8 cellular contexts compared by ENCODE assay signal in the genomic region with DNA sequence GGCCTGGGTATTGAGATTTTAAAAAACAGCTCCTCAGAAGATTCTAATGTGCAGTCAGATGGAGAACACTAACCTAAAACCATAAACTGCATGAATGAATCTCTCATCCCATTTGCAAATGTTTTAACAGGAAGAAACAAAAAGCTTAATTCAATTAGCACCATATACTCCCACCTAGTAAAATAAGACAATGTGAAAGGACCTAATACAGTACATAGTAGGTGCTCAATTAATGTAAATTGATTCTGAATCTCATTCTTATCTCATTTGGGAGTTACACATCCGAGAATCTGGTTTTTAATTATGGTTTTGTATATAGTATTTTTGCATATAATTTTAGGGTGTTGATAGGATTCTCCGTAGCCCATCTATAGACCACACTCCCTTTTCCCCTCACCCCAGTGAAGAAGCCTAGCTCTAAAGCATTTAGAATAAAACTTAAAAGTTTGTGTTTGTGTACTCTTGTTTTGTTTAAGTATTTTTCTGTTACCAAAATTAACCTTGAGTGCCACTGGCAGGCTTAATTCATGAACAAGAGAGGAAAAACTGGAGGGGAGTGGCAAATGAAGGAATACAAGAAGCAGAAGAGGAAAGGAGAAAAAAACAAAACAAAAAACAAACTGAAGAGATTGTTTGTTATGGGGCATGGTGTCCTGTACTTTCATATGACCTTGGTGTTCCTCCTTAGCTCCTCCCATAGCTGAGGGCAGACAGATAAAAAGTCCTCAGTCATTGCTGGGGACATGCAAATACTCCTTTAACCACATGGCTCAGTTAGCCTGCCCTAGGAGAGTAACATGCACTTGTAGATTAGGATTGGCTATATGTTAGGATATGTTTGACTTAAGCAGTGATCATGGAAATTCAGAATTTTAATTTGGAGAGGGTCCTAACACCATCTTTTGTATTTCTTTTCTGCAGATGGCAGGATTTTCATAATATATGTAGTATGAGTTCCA. TPM values are rescaled to one million over a fixed set of nuclear protein-coding genes. Genes with fewer than 3 reads are reported as not detected.
DNase-seq lines count a peak whose midpoint lies in the region; ATAC-seq and TF ChIP-seq lines count a peak whose summit lies in the region.

No MANE protein-coding gene starts in this region.

- H3K4me2 ChIP-seq in SU-DHL-6 (ENCODE audit: low read depth, low read length, poor library complexity, severe bottlenecking), result peak overlapping the region; percentile 79

- intact Hi-C loops in prostate gland (cut with DNase I), result loop anchor here (2.0 to 10.0 kb wide), 2 partner anchors 45 to 47 kb away; partner anchors contain the start of genes DELE1 and GNPDA1

- H3K4me3 ChIP-seq in SU-DHL-6 (ENCODE audit: insufficient read depth, low read length, poor library complexity, severe bottlenecking) (peak overlapping the region; percentile 60), fibroblast of mammary gland (ENCODE audit: control insufficient read depth, low read depth, low read length) (peak overlapping the region; percentile 94), prostate gland (peak overlapping the region; percentile 67 to 83)

- no peaks in the 10 kb centered on the region for H4K20me1 ChIP-seq in SU-DHL-6 (ENCODE audit: low read depth, low read length)

- no peak for TF ChIP-seq CTCF in SU-DHL-6 (IDR thresholded peaks at IDR 0.05; ENCODE audit: insufficient read depth, low read length, poor library complexity, severe bottlenecking)
- TF ChIP-seq CTCF in fibroblast of mammary gland (conservative IDR thresholded peaks at IDR 0.05; ENCODE audit: control insufficient read depth, insufficient read depth, low read depth, low read length), result no peak
- no peak for TF ChIP-seq CTCF in prostate gland (IDR thresholded peaks at IDR 0.05)

- 72% methylated on average over 2 of the region's 2 CpGs for WGBS in prostate gland

- H3K27ac ChIP-seq in SU-DHL-6 (ENCODE audit: low read depth, low read length), result peak overlapping the region; percentile 82
- peak overlapping the region; percentile 96 for H3K27ac ChIP-seq in prostate gland

- H3K9me2 ChIP-seq in SU-DHL-6 (replicated peaks; ENCODE audit: insufficient read depth, low read length), result no peaks in the 10 kb centered on the region

- no peaks in the 10 kb centered on the region for H3K27me3 ChIP-seq in SU-DHL-6 (ENCODE audit: low read length)
- no peaks in the 10 kb centered on the region for H3K27me3 ChIP-seq in prostate gland (replicated peaks; ENCODE audit: insufficient read depth)

- ATAC-seq in GM19452 (IDR thresholded peaks at IDR 0.05; ENCODE audit: unreplicated experiment) (peak; percentile 52), HG03442 (IDR thresholded peaks at IDR 0.05; ENCODE audit: unreplicated experiment) (peak; percentile 57)

- peaks cover 22% of the 10 kb centered on the region; the same call in 1 of the 2 replicates for H3F3A ChIP-seq in SU-DHL-6 (ENCODE audit: insufficient read depth)

- no peaks in the 10 kb centered on the region for H3K9me3 ChIP-seq in SU-DHL-6 (ENCODE audit: insufficient read depth, low read length)
- no peaks in the 10 kb centered on the region for H3K9me3 ChIP-seq in prostate gland

- peaks cover 5% of the 10 kb centered on the region; the same call in 1 of the 2 replicates for H3K79me2 ChIP-seq in SU-DHL-6 (ENCODE audit: insufficient read depth, low read length)

- peak overlapping the region; percentile 79 for H3K9ac ChIP-seq in SU-DHL-6 (ENCODE audit: low read length)

- H3K36me3 ChIP-seq in SU-DHL-6 (ENCODE audit: low read length), result peaks cover 4% of the 10 kb centered on the region
- H3K36me3 ChIP-seq in prostate gland, result no peaks in the 10 kb centered on the region

- no peak for TF ChIP-seq POLR2A in prostate gland (IDR thresholded peaks at IDR 0.05)

- no peaks in the 10 kb centered on the region for H3K4me1 ChIP-seq in prostate gland (replicated peaks)

- DNase-seq in COLO829 (ENCODE audit: low spot score), result peak; percentile 45
- peak; percentile 32 for DNase-seq in fibroblast of mammary gland (ENCODE audit: low read depth)
- no peak for DNase-seq in prostate gland (ENCODE audit: low spot score)
- DNase-seq in dedifferentiated amniotic fluid mesenchymal stem cell (ENCODE audit: extremely low spot score), result no peak
- DNase-seq in NCI-H345 treated with DMSO at 0.1 percent for 48 hours (lab: John Stamatoyannopoulos, UW; ENCODE audit: unreplicated experiment), result no peak

- H2AFZ ChIP-seq in SU-DHL-6 (ENCODE audit: low read depth, low read length, severe bottlenecking), result peak overlapping the region; percentile 20

RNA-seq across cellular contexts. Expression of gene RNF14, which starts 1.2 kb away (rescaled TPM):
- 10 to 100 TPM; 40.8 to 66.9 TPM for total RNA-seq in prostate gland

RNA-seq across cellular contexts. Expression of gene PCDH12, which starts 12.1 kb away (rescaled TPM):
- 1 to 10 TPM in 1 of 2 donors, under 1 TPM in 1; 0.82 to 1.4 TPM for total RNA-seq in prostate gland

RNA-seq across cellular contexts. Expression of gene GNPDA1, which starts 42.8 kb away (rescaled TPM):
- total RNA-seq in prostate gland, result 10 to 100 TPM; 30.0 to 58.5 TPM

RNA-seq across cellular contexts. Expression of gene DELE1, which starts 46.4 kb away (rescaled TPM):
- 10 to 100 TPM; 66.7 to 98.1 TPM for total RNA-seq in prostate gland

Comparison
In these comparisons a context has a peak if more than half of its experiments do, and no peak if none do; other contexts are left out.
1. DNase-seq: peak in COLO829 (single experiment) and fibroblast of mammary gland (single experiment); none in prostate gland (single experiment), dedifferentiated amniotic fluid mesenchymal stem cell (single experiment) and NCI-H345 treated with DMSO at 0.1 percent for 48 hours (single experiment).
2. Peak in every context shown above with its lines, with median percentiles within 50 percentile points of each other: H3K4me3 ChIP-seq.